Comparison of ENCODE assay signal across 10 cellular contexts in the genomic region with DNA sequence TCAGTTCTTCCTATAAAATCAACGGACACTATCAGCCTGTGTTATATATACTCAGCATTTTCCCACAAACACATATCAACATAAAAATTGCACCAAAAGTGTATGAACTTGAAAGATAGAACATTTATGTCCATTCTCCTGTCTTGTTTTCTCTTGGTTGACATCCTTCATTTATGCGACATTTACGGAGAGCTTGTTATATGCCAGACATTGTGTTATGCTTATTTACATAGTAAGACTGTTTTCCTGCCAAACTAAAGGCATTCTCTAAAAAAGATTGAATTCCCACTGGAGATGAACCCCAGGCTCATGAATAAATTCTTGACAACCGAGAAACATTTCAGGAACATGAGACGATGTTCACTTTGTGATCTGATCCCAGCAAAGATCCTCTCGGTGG.
"Had no signal": no experiment of that assay in that cellular context is flagged by ENCODE, and none has a peak within 500 bp of the region (broad histone marks: within the 10 kb centered on the region; RNA-seq: fewer than 3 reads in every experiment).

No MANE protein-coding gene starts in this region.

- DNase-seq: GM23248, GOT3, H7, H9, HCEC 1CT, HFFc6 had no signal

- H3K4me2 ChIP-seq: GM23338 had no signal

- H3K9ac ChIP-seq: GM23248 had no signal

- FAIRE-seq: H1, H54 had no signal

- H3K27ac ChIP-seq: GM23248 had no signal

- H3K9me3 ChIP-seq: HAP-1 had no signal

- H3K4me3 ChIP-seq: GM23248, GM23338, HAP-1 had no signal

- H2AFZ ChIP-seq: GM23248, GM23338 had no signal

- H3K36me3 ChIP-seq: HAP-1 had no signal
